ENCODE assay signal across 8 cellular contexts in the genomic region with DNA sequence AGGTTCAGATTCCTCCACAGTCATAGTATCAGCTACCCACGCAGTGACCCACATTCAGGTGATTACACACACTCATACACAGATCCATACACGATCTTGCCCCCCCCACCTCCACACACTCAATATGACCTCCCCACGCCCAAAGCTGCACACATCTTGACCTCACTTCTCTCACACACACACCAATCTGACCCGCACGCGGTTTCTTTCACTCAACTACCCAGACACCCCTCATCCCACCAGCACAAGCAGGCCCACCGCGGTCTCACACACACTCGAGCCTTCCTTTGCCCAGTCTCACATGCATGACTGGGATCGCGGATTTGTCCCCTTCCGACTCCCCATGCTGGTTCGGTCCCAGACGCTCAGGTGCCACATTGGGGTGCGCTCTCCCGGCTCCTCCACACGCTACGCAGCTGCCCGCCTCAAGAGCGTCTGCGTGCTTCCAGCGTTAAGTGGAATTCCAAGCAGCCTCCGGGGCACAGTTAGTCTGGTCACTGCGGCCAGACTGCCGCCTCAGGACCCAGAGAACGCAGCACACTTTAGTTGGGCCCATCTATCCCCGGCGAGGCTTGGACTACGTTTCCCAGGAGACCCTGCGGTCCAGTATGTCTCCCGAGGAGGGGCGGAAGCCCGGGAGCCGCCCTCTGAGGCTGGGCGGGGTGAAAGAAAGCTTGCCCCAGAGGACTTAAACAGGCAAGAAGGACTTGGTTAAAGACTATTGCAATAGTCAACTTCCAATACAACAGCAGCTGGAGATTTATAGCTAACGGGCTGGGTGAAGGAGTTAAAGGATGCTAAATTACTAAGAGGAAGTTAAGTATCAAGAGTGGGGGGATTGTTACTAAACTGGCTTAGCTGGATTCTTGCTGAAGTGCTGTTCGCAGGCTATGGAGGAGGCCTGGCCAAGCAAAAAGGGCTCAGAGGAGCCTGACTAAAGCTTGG. TPM values are rescaled to one million over a fixed set of nuclear protein-coding genes. Genes with fewer than 3 reads are reported as not detected.
DNase-seq lines count a peak whose midpoint lies in the region; ATAC-seq and TF ChIP-seq lines count a peak whose summit lies in the region.

No MANE protein-coding gene starts in this region.

- H4K20me1 ChIP-seq in OCI-LY3 (ENCODE audit: insufficient read depth, low read length) = no peaks in the 10 kb centered on the region

- DNase-seq in COR-L47 (lab: John Stamatoyannopoulos, UW) = peak; percentile 65
- peak; percentile 82 for DNase-seq in activated T-cell treated with anti-CD3 and anti-CD28 coated beads for 48 hours (ENCODE audit: low read depth)
- DNase-seq in erythroblast (lab: John Stamatoyannopoulos, UW) = peak; percentile 92 to 93
- peak; percentile 93 for DNase-seq in mucosa of gallbladder (ENCODE audit: low spot score)
- DNase-seq in stimulated activated CD8-positive, alpha-beta memory T cell treated with anti-CD3 and anti-CD28 coated beads, Interleukin-4, amount 100 ng/mL, for 1 hour (ENCODE audit: low read depth in 2 of 2, low spot score in 1 of 2) = peak; percentile 66 to 73

- H3K36me3 ChIP-seq in HUES48 (ENCODE audit: control insufficient read depth, insufficient read depth, low read length) = peaks cover 16% of the 10 kb centered on the region
- H3K36me3 ChIP-seq in OCI-LY3 (replicated peaks; ENCODE audit: low read depth, low read length) = peaks cover 25% of the 10 kb centered on the region

- H3K9me3 ChIP-seq in HUES48 (ENCODE audit: control insufficient read depth, insufficient read depth, low read length) (no peaks in the 10 kb centered on the region; the same call in 1 of the 2 replicates), OCI-LY3 (ENCODE audit: insufficient read depth, low read length) (no peaks in the 10 kb centered on the region)

- no peaks in the 10 kb centered on the region for H3K4me1 ChIP-seq in HUES48 (ENCODE audit: control insufficient read depth, insufficient read depth, low read length)
- peaks cover 7% of the 10 kb centered on the region for H3K4me1 ChIP-seq in OCI-LY3 (ENCODE audit: low read length)

- no peak for TF ChIP-seq CTCF in OCI-LY3 (IDR thresholded peaks at IDR 0.05; ENCODE audit: low read depth, low read length)

- H3K79me2 ChIP-seq in OCI-LY3 (ENCODE audit: low read length) = peaks cover 28% of the 10 kb centered on the region

- peak; percentile 83 for ATAC-seq in GM21360 (IDR thresholded peaks at IDR 0.05; ENCODE audit: unreplicated experiment)

- H3K4me2 ChIP-seq in OCI-LY3 (ENCODE audit: low read length) = peak overlapping the region; percentile 90

- H3K9ac ChIP-seq in HUES48 (ENCODE audit: low read depth, low read length) (peak overlapping the region; percentile 72), OCI-LY3 (ENCODE audit: low read length) (peak overlapping the region; percentile 92)

- H2AFZ ChIP-seq in OCI-LY3 (ENCODE audit: low read depth, low read length) = peak overlapping the region; percentile 92

- H3K27ac ChIP-seq in HUES48 (ENCODE audit: low read depth, low read length) = peak overlapping the region; percentile 69
- peak overlapping the region; percentile 67 for H3K27ac ChIP-seq in OCI-LY3 (ENCODE audit: low read length)

- H3K27me3 ChIP-seq in HUES48 (ENCODE audit: control insufficient read depth, insufficient read depth, low read length) (no peaks in the 10 kb centered on the region), OCI-LY3 (ENCODE audit: low read depth, low read length) (no peaks in the 10 kb centered on the region)

- no peak for TF ChIP-seq POLR2A in erythroblast (IDR thresholded peaks at IDR 0.05; ENCODE audit: low read length)

- H3K4me3 ChIP-seq in HUES48 (ENCODE audit: low read depth, low read length) (peak overlapping the region; percentile 96), OCI-LY3 (ENCODE audit: low read length) (peak overlapping the region; percentile 97)

RNA-seq across cellular contexts. Expression of a gene that starts 0.7 kb away (rescaled TPM):
- 8.2 TPM for total RNA-seq in mucosa of gallbladder

RNA-seq across cellular contexts. Expression of a gene that starts 11.8 kb away (rescaled TPM):
- 8.7 TPM for total RNA-seq in mucosa of gallbladder

Comparison
In these comparisons a context has a peak if more than half of its experiments do, and no peak if none do; other contexts are left out.
1. Peak in every context shown above with its lines: DNase-seq, ATAC-seq, H3K4me3 ChIP-seq and H3K27ac ChIP-seq.